Comparison of ENCODE assay signal across 40 cellular contexts in genomic region chr9:101350285-101350684, GRCh38. TPM values are rescaled to one million over a fixed set of nuclear protein-coding genes. Genes with fewer than 3 reads are reported as not detected.
DNase-seq lines count a peak whose midpoint lies in the region; ATAC-seq, FAIRE-seq and TF ChIP-seq lines count a peak whose summit lies in the region.
"Had no signal": no experiment of that assay in that cellular context is flagged by ENCODE, and none has a peak within 500 bp of the region (broad histone marks: within the 10 kb centered on the region; RNA-seq: fewer than 3 reads in every experiment).

No MANE protein-coding gene starts in this region.

- H3K4me2 ChIP-seq in HepG2 (ENCODE audit: low read depth, low read length) (peak overlapping the region; percentile 27), Karpas-422 (ENCODE audit: low read depth, low read length, poor library complexity, severe bottlenecking) (no peak overlapping the region)
- H3K4me2 ChIP-seq: A549; BLaER1; BLaER1 treated with 17β-estradiol and CSF1 and Interleukin-3, amounts not matched to agents 10 nM and 100 nM had no signal

- TF ChIP-seq RAD21 in HepG2 (CRISPR knock-in tag; IDR thresholded peaks at IDR 0.05) (no peak), liver (IDR thresholded peaks at IDR 0.05) (peak; percentile 43 to 46)

- H2AFZ ChIP-seq in HepG2 (ENCODE audit: low read length) (no peak overlapping the region), Karpas-422 (ENCODE audit: low read length) (no peak overlapping the region)

- in situ Hi-C loops in HepG2 (cut with HindIII; ENCODE audit: extremely low pct_ligation_motif_present, low pct_unique_long_range_greater_than_20kb) = no loop called here

- H3K9ac ChIP-seq in HepG2 (ENCODE audit: insufficient read depth, low read depth, low read length) (no peak overlapping the region), liver (ENCODE audit: low read depth in 1 of 2, low read length in 2 of 2) (peak overlapping the region in 1 of 2 donors; percentile 47), Karpas-422 (ENCODE audit: low read length) (no peak overlapping the region)
- H3K9ac ChIP-seq: BLaER1; BLaER1 treated with 17β-estradiol and CSF1 and Interleukin-3, amounts not matched to agents 10 nM and 100 nM had no signal

- TF ChIP-seq EP300 in HepG2 (IDR thresholded peaks at IDR 0.05; ENCODE audit: low read depth in 2 of 2, low read length in 2 of 2) = peak in 1 of 2 experiments; percentile 83; a peak in 2 of 4 replicates
- no peak for TF ChIP-seq EP300 in HepG2 (CRISPR knock-in tag; IDR thresholded peaks at IDR 0.05; ENCODE audit: borderline replicate concordance)

- no peaks in the 10 kb centered on the region for H4K20me1 ChIP-seq in HepG2 (ENCODE audit: insufficient read depth, low read length)
- H4K20me1 ChIP-seq in Karpas-422 (ENCODE audit: insufficient read depth, low read depth, low read length) = no peaks in the 10 kb centered on the region
- H4K20me1 ChIP-seq: BLaER1; BLaER1 treated with 17β-estradiol and CSF1 and Interleukin-3, amounts not matched to agents 10 nM and 100 nM had no signal

- intact Hi-C loops in HepG2 (cut with micrococcal nuclease; ENCODE audit: unreplicated experiment) = no loop called here
- intact Hi-C loops in right lobe of liver (cut with DNase I) = no loop called here

- H3K27ac ChIP-seq in HepG2 (ENCODE audit: extremely low read length, insufficient read depth, low read length) (peak overlapping the region; percentile 48), liver (ENCODE audit: low read depth in 1 of 2, low read length in 2 of 2) (peak overlapping the region; percentile 51 to 73), right lobe of liver (peak overlapping the region; percentile 64 to 75 (median 67)), Karpas-422 (ENCODE audit: low read length) (no peak overlapping the region)
- H3K27ac ChIP-seq: 22Rv1; BLaER1; BLaER1 treated with 17β-estradiol and CSF1 and Interleukin-3, amounts not matched to agents 10 nM and 100 nM; C4-2B had no signal

- FAIRE-seq in HepG2 (lab: Jason Lieb, UNC) = no peak
- FAIRE-seq: A204.1, A549, D721Med had no signal

- TF ChIP-seq CTCF in HepG2 (CRISPR knock-in tag; IDR thresholded peaks at IDR 0.05) (peak; percentile 29; the same call in 1 of the 2 replicates), liver (IDR thresholded peaks at IDR 0.05; ENCODE audit: low read depth, low read length, missing input control) (no peak), right lobe of liver (IDR thresholded peaks at IDR 0.05) (peak in 1 of 4 donors; percentile 12)

- 25% methylated on average over 1 of the region's 1 CpG for WGBS in HepG2 (ENCODE audit: low lambda C conversion rate)
- WGBS in liver = 51% methylated on average over 1 of the region's 1 CpG
- WGBS in right lobe of liver (ENCODE audit: insufficient coverage, low coverage, low lambda C conversion rate, missing lambda C conversion rate) = 35% methylated on average over 1 of the region's 1 CpG

- H3K9me2 ChIP-seq in Karpas-422 (replicated peaks; ENCODE audit: insufficient read depth, low read length) = no peaks in the 10 kb centered on the region

- POLR2A ChIA-PET in HepG2 (lab: Yijun Ruan, JAX) = interaction anchor here (1.6 to 2.5 kb wide), 4 partner anchors 16 to 48 kb away, joined by 4 to 23 read pairs (median 6); partner anchors contain the start of genes MRPL50 and ZNF189

- no TSS peak for BruUV-seq in HepG2 (replicated peaks; lab: Mats Ljungman, UMichigan)

- H3K36me3 ChIP-seq in HepG2 (replicated peaks in 1 of 2; ENCODE audit: control insufficient read depth in 1 of 2, insufficient read depth in 2 of 2, low read length in 2 of 2) (no peaks in the 10 kb centered on the region), liver (ENCODE audit: control insufficient read depth in 4 of 4, insufficient read depth in 3 of 4, low read depth in 1 of 4, low read length in 3 of 4) (peaks cover 0 to 1% (median 0%) of the 10 kb centered on the region in 4 donors), right lobe of liver (no peaks in the 10 kb centered on the region), Karpas-422 (ENCODE audit: insufficient read depth, low read length) (no peaks in the 10 kb centered on the region)
- H3K36me3 ChIP-seq: BE2C; BLaER1; BLaER1 treated with 17β-estradiol and CSF1 and Interleukin-3, amounts not matched to agents 10 nM and 100 nM had no signal

- H3K9me3 ChIP-seq in HepG2 (ENCODE audit: low read length) (no peaks in the 10 kb centered on the region), liver (ENCODE audit: control insufficient read depth in 4 of 4, low read length in 3 of 4) (no peaks in the 10 kb centered on the region), right lobe of liver (no peaks in the 10 kb centered on the region), Karpas-422 (ENCODE audit: low read length) (no peaks in the 10 kb centered on the region)
- H3K9me3 ChIP-seq: BE2C; BLaER1; BLaER1 treated with 17β-estradiol and CSF1 and Interleukin-3, amounts not matched to agents 10 nM and 100 nM had no signal

- CTCF ChIA-PET in HepG2 (lab: Yijun Ruan, JAX; ENCODE audit: low intra/inter-chr PET ratio, low total read pairs) = no interaction called here

- TF ChIP-seq POLR2A in HepG2 (IDR thresholded peaks at IDR 0.05; ENCODE audit: insufficient read depth in 1 of 2, low read depth in 2 of 2, low read length in 2 of 2) = no peak
- TF ChIP-seq POLR2A in right lobe of liver (IDR thresholded peaks at IDR 0.05) = no peak

- H3K27me3 ChIP-seq in HepG2 (ENCODE audit: control insufficient read depth in 1 of 2, insufficient read depth in 2 of 2, low read length in 2 of 2) (no peaks in the 10 kb centered on the region), liver (ENCODE audit: control insufficient read depth in 4 of 4, insufficient read depth in 4 of 4, low read length in 3 of 4) (no peaks in the 10 kb centered on the region), right lobe of liver (no peaks in the 10 kb centered on the region), Karpas-422 (ENCODE audit: low read length) (no peaks in the 10 kb centered on the region)
- H3K27me3 ChIP-seq: BE2C; BLaER1; BLaER1 treated with 17β-estradiol and CSF1 and Interleukin-3, amounts not matched to agents 10 nM and 100 nM had no signal

- DNase-seq in left lobe of liver (ENCODE audit: low spot score) (no peak), HepG2 (ENCODE audit: low spot score) (peak; percentile 65), right lobe of liver (no peak), DMS53 treated with DMSO at 0.1 percent for 48 hours (lab: John Stamatoyannopoulos, UW; ENCODE audit: unreplicated experiment) (no peak), hippocampal formation (lab: John Stamatoyannopoulos, UW) (no peak), Karpas-422 (no peak)
- DNase-seq: 8988T; ACHN; AML-193; BE2C; C1 segment of cervical spinal cord; Caco-2; Calu3; CD4-positive, alpha-beta memory T cell; CD4-positive, alpha-beta T cell; CD4-positive, CD25-positive, alpha-beta regulatory T cell; CD8-positive, alpha-beta memory T cell; CD8-positive, alpha-beta T cell; COR-L47; DMS 273 treated with DMSO at 0.1 percent for 48 hours; DMS153; DMS53; DMS79; DMS79 treated with DMSO at 0.1 percent for 48 hours; DND-41; EL had no signal

- H3K4me3 ChIP-seq in HepG2 (replicated peaks in 1 of 3; ENCODE audit: insufficient read depth in 1 of 3, low read depth in 2 of 3, low read length in 3 of 3) = no peak overlapping the region
- H3K4me3 ChIP-seq in liver (ENCODE audit: low read depth in 1 of 3, low read length in 3 of 3) = no peak overlapping the region
- H3K4me3 ChIP-seq in right lobe of liver = no peak overlapping the region
- no peak overlapping the region for H3K4me3 ChIP-seq in Karpas-422 (ENCODE audit: low read length)
- H3K4me3 ChIP-seq: A549; BLaER1; BLaER1 treated with 17β-estradiol and CSF1 and Interleukin-3, amounts not matched to agents 10 nM and 100 nM had no signal

- no peaks in the 10 kb centered on the region for H3K79me2 ChIP-seq in HepG2 (ENCODE audit: insufficient read depth, low read length)
- H3K79me2 ChIP-seq in Karpas-422 (ENCODE audit: low read length) = no peaks in the 10 kb centered on the region

- ATAC-seq in left lobe of liver (peak; percentile 35), HepG2 (no peak), right lobe of liver (peak; percentile 42 to 59 (median 58)), GM21786 (IDR thresholded peaks at IDR 0.05; ENCODE audit: unreplicated experiment) (no peak)
- ATAC-seq: A549; CD8-positive, alpha-beta T cell had no signal

- H3K4me1 ChIP-seq in HepG2 (ENCODE audit: insufficient read depth, low read length) = peaks cover 76% of the 10 kb centered on the region
- peaks cover 11 to 55% (median 22%) of the 10 kb centered on the region in 4 donors for H3K4me1 ChIP-seq in liver (ENCODE audit: control insufficient read depth in 4 of 4, insufficient read depth in 4 of 4, low read length in 3 of 4)
- H3K4me1 ChIP-seq in right lobe of liver = peaks cover 0 to 50% (median 16%) of the 10 kb centered on the region in 4 donors
- H3K4me1 ChIP-seq in Karpas-422 (ENCODE audit: low read length) = no peaks in the 10 kb centered on the region
- H3K4me1 ChIP-seq: BE2C; BLaER1; BLaER1 treated with 17β-estradiol and CSF1 and Interleukin-3, amounts not matched to agents 10 nM and 100 nM had no signal

RNA-seq across cellular contexts. Expression of gene BAAT, which starts 34.5 kb away (rescaled TPM):
- total RNA-seq in left lobe of liver = 459 TPM
- 0.71 and 1.0 TPM in 2 replicates for total RNA-seq in HepG2 (2016; rRNA removed; fragmentation: Illumina TruSeq; extraction: Trizol)
- 0.20 and 0.26 TPM in 2 replicates for total RNA-seq in HepG2 (2016; cell fraction: cytosol; rRNA removed; fragmentation: Illumina TruSeq; extraction: Trizol; ENCODE audit: low read depth)
- total RNA-seq in HepG2 (2016; cell fraction: insoluble cytoplasmic fraction; rRNA removed; fragmentation: Illumina TruSeq; extraction: Trizol) = 0.45 and 0.77 TPM in 2 replicates
- total RNA-seq in HepG2 (2016; cell fraction: membrane; rRNA removed; fragmentation: Illumina TruSeq; extraction: Trizol) = 0.34 and 0.56 TPM in 2 replicates
- 0.78 and 0.97 TPM in 2 replicates for total RNA-seq in HepG2 (2016; cell fraction: nucleus; rRNA removed; fragmentation: Illumina TruSeq; extraction: Trizol)
- 7.9 and 11.2 TPM in 2 replicates for polyA plus RNA-seq in HepG2 (2011; rRNA removed)
- 3.9 and 10.6 TPM in 2 replicates for polyA plus RNA-seq in HepG2 (2011; cell fraction: cytosol; rRNA removed)
- 4.2 and 7.6 TPM in 2 replicates for polyA plus RNA-seq in HepG2 (2011; cell fraction: nucleus; rRNA removed)
- 26.8 and 34.2 TPM in 2 replicates for polyA plus RNA-seq in HepG2 (2012)
- 0.07 and 0.18 TPM in 2 replicates for polyA plus RNA-seq in HepG2 (2016; cell fraction: cytosol; fragmentation: Illumina TruSeq; extraction: Trizol; ENCODE audit: low read depth)
- 0.80 and 0.87 TPM in 2 replicates for polyA plus RNA-seq in HepG2 (2016; cell fraction: insoluble cytoplasmic fraction; fragmentation: Illumina TruSeq; extraction: Trizol; ENCODE audit: low read depth)
- polyA plus RNA-seq in HepG2 (2016; cell fraction: membrane; fragmentation: Illumina TruSeq; extraction: Trizol; ENCODE audit: low read depth) = 0.22 and 0.24 TPM in 2 replicates
- polyA plus RNA-seq in HepG2 (2016; cell fraction: nucleus; fragmentation: Illumina TruSeq; extraction: Trizol; ENCODE audit: insufficient read depth, low read depth) = 1.4 and 1.7 TPM in 2 replicates
- polyA minus RNA-seq in HepG2 (2011; rRNA and poly(A)+ RNA removed; ENCODE audit: low replicate concordance) = 0.05 and 7.3 TPM in 2 replicates
- 5.0 and 10.0 TPM in 2 replicates for polyA minus RNA-seq in HepG2 (2011; cell fraction: cytosol; rRNA and poly(A)+ RNA removed)
- 7.6 and 12.8 TPM in 2 replicates for polyA minus RNA-seq in HepG2 (2011; cell fraction: nucleus; rRNA and poly(A)+ RNA removed)
- 100 to 1,000 TPM in 1 of 2 donors, 10 to 100 TPM in 1; 31.9 to 167 TPM for total RNA-seq in liver
- polyA plus RNA-seq in liver = 100 to 1,000 TPM; 136 to 275 TPM
- 100 to 1,000 TPM; 223 to 648 (median 507) TPM for total RNA-seq in right lobe of liver
- total RNA-seq in Karpas-422 (2014; rRNA removed; shearing (Covaris generic); ENCODE audit: low replicate concordance) = 0.19 TPM in 1 of 2 replicates, not detected in the other
- total RNA-seq: A172; B cell; CD4-positive, alpha-beta T cell; CD8-positive, alpha-beta memory T cell; CD8-positive, alpha-beta T cell had no signal
- polyA plus RNA-seq: AG04450, BJ, CD14-positive monocyte had no signal

RNA-seq across cellular contexts. Expression of gene MRPL50, which starts 48.1 kb away (rescaled TPM):
- 5.1 TPM for total RNA-seq in left lobe of liver
- 70.0 and 107 TPM in 2 replicates for total RNA-seq in HepG2 (2016; rRNA removed; fragmentation: Illumina TruSeq; extraction: Trizol)
- 21.0 and 24.1 TPM in 2 replicates for total RNA-seq in HepG2 (2016; cell fraction: cytosol; rRNA removed; fragmentation: Illumina TruSeq; extraction: Trizol; ENCODE audit: low read depth)
- total RNA-seq in HepG2 (2016; cell fraction: insoluble cytoplasmic fraction; rRNA removed; fragmentation: Illumina TruSeq; extraction: Trizol) = 68.9 and 116 TPM in 2 replicates
- total RNA-seq in HepG2 (2016; cell fraction: membrane; rRNA removed; fragmentation: Illumina TruSeq; extraction: Trizol) = 28.1 and 35.5 TPM in 2 replicates
- total RNA-seq in HepG2 (2016; cell fraction: nucleus; rRNA removed; fragmentation: Illumina TruSeq; extraction: Trizol) = 39.6 and 40.3 TPM in 2 replicates
- polyA plus RNA-seq in HepG2 (2011; rRNA removed) = 30.0 and 37.1 TPM in 2 replicates
- polyA plus RNA-seq in HepG2 (2011; cell fraction: cytosol; rRNA removed) = 12.7 and 22.1 TPM in 2 replicates
- polyA plus RNA-seq in HepG2 (2011; cell fraction: nucleus; rRNA removed) = 6.3 and 8.8 TPM in 2 replicates
- 35.5 and 51.6 TPM in 2 replicates for polyA plus RNA-seq in HepG2 (2012)
- polyA plus RNA-seq in HepG2 (2016; cell fraction: cytosol; fragmentation: Illumina TruSeq; extraction: Trizol; ENCODE audit: low read depth) = 9.9 and 11.7 TPM in 2 replicates
- 93.2 and 105 TPM in 2 replicates for polyA plus RNA-seq in HepG2 (2016; cell fraction: insoluble cytoplasmic fraction; fragmentation: Illumina TruSeq; extraction: Trizol; ENCODE audit: low read depth)
- 17.3 and 19.1 TPM in 2 replicates for polyA plus RNA-seq in HepG2 (2016; cell fraction: membrane; fragmentation: Illumina TruSeq; extraction: Trizol; ENCODE audit: low read depth)
- 41.9 and 44.2 TPM in 2 replicates for polyA plus RNA-seq in HepG2 (2016; cell fraction: nucleus; fragmentation: Illumina TruSeq; extraction: Trizol; ENCODE audit: insufficient read depth, low read depth)
- 2.7 and 4.1 TPM in 2 replicates for polyA minus RNA-seq in HepG2 (2011; rRNA and poly(A)+ RNA removed; ENCODE audit: low replicate concordance)
- 6.6 and 7.6 TPM in 2 replicates for polyA minus RNA-seq in HepG2 (2011; cell fraction: cytosol; rRNA and poly(A)+ RNA removed)
- polyA minus RNA-seq in HepG2 (2011; cell fraction: nucleus; rRNA and poly(A)+ RNA removed) = 36.7 and 38.1 TPM in 2 replicates
- 10 to 100 TPM in 1 of 2 donors, 1 to 10 TPM in 1; 9.0 to 11.9 TPM for total RNA-seq in liver
- polyA plus RNA-seq in liver = 10 to 100 TPM in 1 of 2 donors, 1 to 10 TPM in 1; 5.7 to 12.3 TPM
- 1 to 10 TPM; 4.6 to 8.7 (median 6.7) TPM for total RNA-seq in right lobe of liver
- total RNA-seq in Karpas-422 (2014; rRNA removed; shearing (Covaris generic); ENCODE audit: low replicate concordance) = 8.2 and 16.3 TPM in 2 replicates

RNA-seq across cellular contexts. Expression of gene ZNF189, which starts 48.4 kb away (rescaled TPM):
- total RNA-seq in left lobe of liver (8.3 TPM), HepG2 (2016; rRNA removed; fragmentation: Illumina TruSeq; extraction: Trizol) (50.0 and 65.4 TPM in 2 replicates), liver (10 to 100 TPM; 11.4 to 16.1 TPM), right lobe of liver (1 to 10 TPM; 5.7 to 9.7 (median 8.2) TPM)
- 8.6 and 10.3 TPM in 2 replicates for total RNA-seq in HepG2 (2016; cell fraction: cytosol; rRNA removed; fragmentation: Illumina TruSeq; extraction: Trizol; ENCODE audit: low read depth)
- 48.2 and 65.9 TPM in 2 replicates for total RNA-seq in HepG2 (2016; cell fraction: insoluble cytoplasmic fraction; rRNA removed; fragmentation: Illumina TruSeq; extraction: Trizol)
- total RNA-seq in HepG2 (2016; cell fraction: membrane; rRNA removed; fragmentation: Illumina TruSeq; extraction: Trizol) = 33.1 and 39.4 TPM in 2 replicates
- total RNA-seq in HepG2 (2016; cell fraction: nucleus; rRNA removed; fragmentation: Illumina TruSeq; extraction: Trizol) = 46.2 and 50.3 TPM in 2 replicates
- polyA plus RNA-seq in HepG2 (2011; rRNA removed) (7.9 and 8.4 TPM in 2 replicates), liver (1 to 10 TPM; 4.4 to 5.1 TPM)
- 2.8 and 5.5 TPM in 2 replicates for polyA plus RNA-seq in HepG2 (2011; cell fraction: cytosol; rRNA removed)
- polyA plus RNA-seq in HepG2 (2011; cell fraction: nucleus; rRNA removed) = 11.7 and 16.1 TPM in 2 replicates
- polyA plus RNA-seq in HepG2 (2012) = 23.9 and 31.6 TPM in 2 replicates
- 3.4 and 3.7 TPM in 2 replicates for polyA plus RNA-seq in HepG2 (2016; cell fraction: cytosol; fragmentation: Illumina TruSeq; extraction: Trizol; ENCODE audit: low read depth)
- polyA plus RNA-seq in HepG2 (2016; cell fraction: insoluble cytoplasmic fraction; fragmentation: Illumina TruSeq; extraction: Trizol; ENCODE audit: low read depth) = 40.8 and 42.4 TPM in 2 replicates
- polyA plus RNA-seq in HepG2 (2016; cell fraction: membrane; fragmentation: Illumina TruSeq; extraction: Trizol; ENCODE audit: low read depth) = 12.9 and 13.9 TPM in 2 replicates
- polyA plus RNA-seq in HepG2 (2016; cell fraction: nucleus; fragmentation: Illumina TruSeq; extraction: Trizol; ENCODE audit: insufficient read depth, low read depth) = 52.8 and 60.4 TPM in 2 replicates
- 2.2 and 6.6 TPM in 2 replicates for polyA minus RNA-seq in HepG2 (2011; rRNA and poly(A)+ RNA removed; ENCODE audit: low replicate concordance)
- polyA minus RNA-seq in HepG2 (2011; cell fraction: cytosol; rRNA and poly(A)+ RNA removed) = 10.9 and 12.4 TPM in 2 replicates
- polyA minus RNA-seq in HepG2 (2011; cell fraction: nucleus; rRNA and poly(A)+ RNA removed) = 77.9 and 116 TPM in 2 replicates
- 15.3 and 15.5 TPM in 2 replicates for total RNA-seq in Karpas-422 (2014; rRNA removed; shearing (Covaris generic); ENCODE audit: low replicate concordance)

Comparison
In these comparisons a context has a peak if more than half of its experiments do, and no peak if none do; other contexts are left out.
1. ATAC-seq: peak in left lobe of liver (single experiment) and right lobe of liver (4 of 4); none in HepG2 (single experiment) and GM21786 (single experiment).
2. RNA of gene BAAT, which starts 34.5 kb away (total RNA-seq): 223 to 648 TPM in right lobe of liver, 459 TPM in left lobe of liver (single experiment) and 31.9 to 167 TPM in liver; 0.20 to 1.0 TPM in HepG2 and 0.19 TPM in Karpas-422; every median in the first group is over 10 times any median in the second.